Comparison of ENCODE assay signal across 9 cellular contexts in genomic region chr19:38735257-38735686, GRCh38. TPM values are rescaled to one million over a fixed set of nuclear protein-coding genes. Genes with fewer than 3 reads are reported as not detected.
DNase-seq lines count a peak whose midpoint lies in the region; ATAC-seq, FAIRE-seq and TF ChIP-seq lines count a peak whose summit lies in the region.
"Had no signal": no experiment of that assay in that cellular context is flagged by ENCODE, and none has a peak within 500 bp of the region (broad histone marks: within the 10 kb centered on the region; RNA-seq: fewer than 3 reads in every experiment).

No MANE protein-coding gene starts in this region.

- no peaks in the 10 kb centered on the region for H3K79me2 ChIP-seq in OCI-LY7 (ENCODE audit: insufficient read depth, low read depth, low read length)

- no peak for TF ChIP-seq POLR2A in GM12892 (IDR thresholded peaks at IDR 0.05; ENCODE audit: low read depth, low read length)

- FAIRE-seq in D721Med (lab: Jason Lieb, UNC) (no peak), GM12892 (lab: Jason Lieb, UNC) (no peak)

- H3K9me2 ChIP-seq in OCI-LY7 (ENCODE audit: insufficient read depth, low read length), result no peaks in the 10 kb centered on the region

- peaks cover 10% of the 10 kb centered on the region; the same call in 1 of the 2 replicates for H3K36me3 ChIP-seq in OCI-LY7 (ENCODE audit: insufficient read depth, low read length)
- H3K36me3 ChIP-seq in mucosa of descending colon (ENCODE audit: low read depth), result no peaks in the 10 kb centered on the region

- H3K4me3 ChIP-seq in GM12865 (ENCODE audit: low read depth, low read length) (peak overlapping the region; percentile 56), OCI-LY7 (ENCODE audit: low read depth, low read length, poor library complexity, severe bottlenecking) (no peak overlapping the region), mucosa of descending colon (no peak overlapping the region)

- no peaks in the 10 kb centered on the region for H3K9me3 ChIP-seq in OCI-LY7 (ENCODE audit: low read length)
- no peaks in the 10 kb centered on the region for H3K9me3 ChIP-seq in mucosa of descending colon

- POLR2A ChIA-PET in OCI-LY7 (lab: Charles Lee), result interaction anchor here (0.5 to 1.4 kb wide), 3 partner anchors 30 to 165 kb away, joined by 3 to 6 read pairs (median 4); partner anchors contain the start of gene NFKBIB

- CTCF ChIA-PET in OCI-LY7 (lab: Charles Lee; ENCODE audit: unreplicated experiment), result interaction anchor here (1.0 kb wide), 1 partner anchor 198 kb away, joined by 3 read pairs; no protein-coding TSS in a partner anchor

- intact Hi-C loops in OCI-LY7 (cut with micrococcal nuclease; ENCODE audit: unreplicated experiment) (no loop called here), mucosa of descending colon (cut with DNase I, micrococcal nuclease) (no loop called here)

- BruUV-seq in OCI-LY7 (replicated peaks; lab: Mats Ljungman, UMichigan), result no TSS peak

- TF ChIP-seq CTCF in GM12865 (IDR thresholded peaks at IDR 0.05; ENCODE audit: insufficient read depth, low read depth, low read length, missing control alignments) (no peak), OCI-LY7 (conservative IDR thresholded peaks at IDR 0.05; ENCODE audit: low read length) (no peak), mucosa of descending colon (IDR thresholded peaks at IDR 0.05) (no peak), D721Med (IDR thresholded peaks at IDR 0.05; ENCODE audit: insufficient read depth, missing control alignments) (no peak)

- peak; percentile 32 for ATAC-seq in mucosa of descending colon
- ATAC-seq in GM19328 (IDR thresholded peaks at IDR 0.05; ENCODE audit: unreplicated experiment), result no peak

- peak overlapping the region; percentile 16; the same call in 1 of the 2 replicates for H2AFZ ChIP-seq in OCI-LY7 (ENCODE audit: low read length)

- peak overlapping the region; percentile 42 for H3K27ac ChIP-seq in OCI-LY7 (ENCODE audit: low read depth, low read length, poor library complexity, severe bottlenecking)
- H3K27ac ChIP-seq: HL-60 had no signal

- H3K4me2 ChIP-seq in OCI-LY7 (ENCODE audit: low read length), result peak overlapping the region; percentile 54; the same call in 1 of the 2 replicates

- peak; percentile 37 for DNase-seq in GM12865 (ENCODE audit: low read depth)
- peak; percentile 25 for DNase-seq in OCI-LY7 (ENCODE audit: low spot score)
- peak; percentile 32 for DNase-seq in central memory CD4-positive, alpha-beta T cell
- DNase-seq in mucosa of descending colon, result peak; percentile 63 to 87 (median 73)
- no peak for DNase-seq in occipital lobe (lab: John Stamatoyannopoulos, UW)
- DNase-seq in D721Med (ENCODE audit: insufficient read length, low spot score), result no peak
- DNase-seq in GM12892 (ENCODE audit: insufficient read length), result no peak

- H3K4me1 ChIP-seq in OCI-LY7 (ENCODE audit: insufficient read depth, low read length, poor library complexity, severe bottlenecking) (peaks cover 20% of the 10 kb centered on the region), mucosa of descending colon (ENCODE audit: low read depth) (peaks cover 40% of the 10 kb centered on the region)

- no peaks in the 10 kb centered on the region for H4K20me1 ChIP-seq in OCI-LY7 (ENCODE audit: insufficient read depth, low read length)

RNA-seq across cellular contexts. Expression of gene CAPN12, which starts 9.0 kb away (rescaled TPM):
- total RNA-seq in OCI-LY7 (2014; rRNA removed; shearing (Covaris generic)), result 1.2 and 2.9 TPM in 2 replicates
- total RNA-seq in OCI-LY7 (2022) (2.6 and 3.7 TPM in 2 replicates), mucosa of descending colon (10 to 100 TPM in 2 of 3 donors, 1 to 10 TPM in 1; 3.1 to 15.9 (median 14.9) TPM), occipital lobe (not detected)
- polyA plus RNA-seq in GM12892 (2012; ENCODE audit: missing spikeins), result 5.8 TPM

RNA-seq across cellular contexts. Expression of gene LGALS7, which starts 38.0 kb away (rescaled TPM):
- not detected in 2 replicates for total RNA-seq in OCI-LY7 (2014; rRNA removed; shearing (Covaris generic))
- total RNA-seq in OCI-LY7 (2022) (not detected in 2 replicates), mucosa of descending colon (not detected), occipital lobe (1.1 TPM)
- not detected for polyA plus RNA-seq in GM12892 (2012; ENCODE audit: missing spikeins)

RNA-seq across cellular contexts. Expression of gene LGALS7B, which starts 53.7 kb away (rescaled TPM):
- total RNA-seq in OCI-LY7 (2014; rRNA removed; shearing (Covaris generic)), result not detected in 2 replicates
- not detected in 2 replicates for total RNA-seq in OCI-LY7 (2022)
- not detected for total RNA-seq in mucosa of descending colon
- not detected for total RNA-seq in occipital lobe
- not detected for polyA plus RNA-seq in GM12892 (2012; ENCODE audit: missing spikeins)

Comparison
In these comparisons a context has a peak if more than half of its experiments do, and no peak if none do; other contexts are left out.
1. DNase-seq: peak in GM12865 (single experiment), OCI-LY7 (single experiment), central memory CD4-positive, alpha-beta T cell (single experiment) and mucosa of descending colon (3 of 3); none in occipital lobe (single experiment), D721Med (single experiment) and GM12892 (single experiment).